Comparison of ENCODE assay signal across 1 cellular context in genomic region chrX:65595460-65595876, GRCh38.
TF ChIP-seq lines count a peak whose summit lies in the region.

No MANE protein-coding gene starts in this region.

TF ChIP-seq in HepG2, 621 proteins besides CTCF, POLR2A, EP300 and RAD21 (continued from another document):
- no peak for TF ChIP-seq MXD1 (CRISPR knock-in tag; IDR thresholded peaks at IDR 0.05)
- no peak for TF ChIP-seq ZNF230 (CRISPR knock-in tag; IDR thresholded peaks at IDR 0.05)
- no peak for TF ChIP-seq ZFP1 (CRISPR knock-in tag; IDR thresholded peaks at IDR 0.05)
- TF ChIP-seq ZHX2 (IDR thresholded peaks at IDR 0.05; ENCODE audit: low read depth), result no peak
- no peak for TF ChIP-seq ZHX2 (CRISPR knock-in tag; IDR thresholded peaks at IDR 0.05; ENCODE audit: borderline replicate concordance)
- no peak for TF ChIP-seq ETV6 (CRISPR knock-in tag; conservative IDR thresholded peaks at IDR 0.05)
- no peak for TF ChIP-seq TOPORS (CRISPR knock-in tag; IDR thresholded peaks at IDR 0.05)
- TF ChIP-seq SALL2 (CRISPR knock-in tag; IDR thresholded peaks at IDR 0.05), result no peak
- no peak for TF ChIP-seq GMEB1 (CRISPR knock-in tag; IDR thresholded peaks at IDR 0.05; ENCODE audit: borderline replicate concordance)
- TF ChIP-seq RARG (CRISPR knock-in tag; IDR thresholded peaks at IDR 0.05; ENCODE audit: low read depth), result no peak
- no peak for TF ChIP-seq SP140L (CRISPR knock-in tag; IDR thresholded peaks at IDR 0.05; ENCODE audit: borderline replicate concordance)
- TF ChIP-seq ZBTB25 (CRISPR knock-in tag; IDR thresholded peaks at IDR 0.05), result no peak
- TF ChIP-seq STAG1 (CRISPR knock-in tag; IDR thresholded peaks at IDR 0.05), result peak; percentile 55
- no peak for TF ChIP-seq LCORL (IDR thresholded peaks at IDR 0.05)
- no peak for TF ChIP-seq LCORL (CRISPR knock-in tag; IDR thresholded peaks at IDR 0.05)
- no peak for TF ChIP-seq E2F2 (CRISPR knock-in tag; IDR thresholded peaks at IDR 0.05; ENCODE audit: borderline replicate concordance)
- TF ChIP-seq PRDM4 (CRISPR knock-in tag; IDR thresholded peaks at IDR 0.05; ENCODE audit: borderline replicate concordance), result no peak
- TF ChIP-seq LBX2 (CRISPR knock-in tag; IDR thresholded peaks at IDR 0.05; ENCODE audit: borderline replicate concordance), result no peak
TF ChIP-seq in HepG2: peak in this region for 5.
